Comparison of ENCODE assay signal across 8 cellular contexts in genomic region chr16:67561501-67561823, GRCh38. TPM values are rescaled to one million over a fixed set of nuclear protein-coding genes. Genes with fewer than 3 reads are reported as not detected.
DNase-seq lines count a peak whose midpoint lies in the region; ATAC-seq and TF ChIP-seq lines count a peak whose summit lies in the region.

No MANE protein-coding gene starts in this region.

- ATAC-seq in GM18511 (IDR thresholded peaks at IDR 0.05; ENCODE audit: unreplicated experiment): no peak

- no peak for DNase-seq in BJ (ENCODE audit: low read depth)
- no peak for DNase-seq in MG63
- peak; percentile 26 for DNase-seq in nephron progenitor cell
- DNase-seq in cerebellar cortex (ENCODE audit: low spot score): no peak
- no peak for DNase-seq in HCEC 1CT
- DNase-seq in NOMO-1 treated with DMSO at 0.1 percent for 48 hours (lab: John Stamatoyannopoulos, UW; ENCODE audit: unreplicated experiment): no peak

- POLR2A ChIA-PET in BJ (lab: Charles Lee): no interaction called here

- CTCF ChIA-PET in BJ (lab: Yijun Ruan, JAX): interaction anchor here (0.7 to 4.4 kb wide), 17 partner anchors 10 to 113 kb away, joined by 3 to 42 read pairs (median 6); partner anchors contain the start of genes ATP6V0D1, C16orf86, CARMIL2 and ENKD1

- peak overlapping the region; percentile 99 for H3K27ac ChIP-seq in ectodermal cell (ENCODE audit: insufficient read depth, low read depth, low read length, poor library complexity, severe bottlenecking)

- peak overlapping the region; percentile 67 for H3K4me3 ChIP-seq in BJ (ENCODE audit: low read depth, low read length)
- peak overlapping the region; percentile 53 for H3K4me3 ChIP-seq in MG63
- H3K4me3 ChIP-seq in ectodermal cell (ENCODE audit: insufficient read depth, low read depth, low read length): peak overlapping the region; percentile 97

- no peaks in the 10 kb centered on the region for H3K9me3 ChIP-seq in MG63
- H3K9me3 ChIP-seq in ectodermal cell (ENCODE audit: control insufficient read depth, low read length): no peaks in the 10 kb centered on the region

- H3K36me3 ChIP-seq in BJ (ENCODE audit: control insufficient read depth, insufficient read depth, low read length): no peaks in the 10 kb centered on the region
- H3K36me3 ChIP-seq in MG63: no peaks in the 10 kb centered on the region
- no peaks in the 10 kb centered on the region for H3K36me3 ChIP-seq in ectodermal cell (ENCODE audit: control insufficient read depth, insufficient read depth, low read length)

- H3K27me3 ChIP-seq in BJ (ENCODE audit: control insufficient read depth, insufficient read depth, low read length) (no peaks in the 10 kb centered on the region), MG63 (no peaks in the 10 kb centered on the region), ectodermal cell (ENCODE audit: control insufficient read depth, insufficient read depth, low read length, poor library complexity, severe bottlenecking) (no peaks in the 10 kb centered on the region)

- H3K27me3 Mint-ChIP-seq in nephron progenitor cell (ENCODE audit: low read depth, poor library complexity): no peaks in the 10 kb centered on the region

- H3K4me3 Mint-ChIP-seq in nephron progenitor cell: peak overlapping the region; percentile 85

- peaks cover 6% of the 10 kb centered on the region for H3K4me1 ChIP-seq in ectodermal cell (ENCODE audit: control insufficient read depth, insufficient read depth, low read length)

- H3K27ac Mint-ChIP-seq in nephron progenitor cell: peak overlapping the region; percentile 93

- H3K4me1 Mint-ChIP-seq in nephron progenitor cell: peaks cover 27% of the 10 kb centered on the region

- no peaks in the 10 kb centered on the region for H3K9me3 Mint-ChIP-seq in nephron progenitor cell

- no peaks in the 10 kb centered on the region for H3K36me3 Mint-ChIP-seq in nephron progenitor cell (ENCODE audit: low read depth)

- 2 to 4% methylated on average over 8 of the region's 8 CpGs for WGBS in ectodermal cell, 2 experiments

- no peak for TF ChIP-seq CTCF in BJ (IDR thresholded peaks at IDR 0.05; ENCODE audit: insufficient read depth, low read depth, low read length)
- TF ChIP-seq CTCF in nephron progenitor cell (IDR thresholded peaks at IDR 0.05): no peak

RNA-seq across cellular contexts. Expression of gene CTCF, which starts 0.9 kb away (rescaled TPM):
- polyA plus RNA-seq in BJ (2011; rRNA removed): 20.9 and 22.8 TPM in 2 replicates
- 20.3 and 21.6 TPM in 2 replicates for polyA minus RNA-seq in BJ (2011; rRNA and poly(A)+ RNA removed)
- 26.1 and 32.2 TPM in 2 replicates for total RNA-seq in MG63 (2014; rRNA removed; shearing (Covaris generic); ENCODE audit: low replicate concordance)
- polyA plus RNA-seq in ectodermal cell (2013, experiment 1 of 4): 89.2 TPM
- polyA plus RNA-seq in ectodermal cell (2013, experiment 2 of 4): 83.8 TPM
- polyA plus RNA-seq in ectodermal cell (2013, experiment 3 of 4): 66.2 TPM
- polyA plus RNA-seq in ectodermal cell (2013, experiment 4 of 4): 66.5 TPM

RNA-seq across cellular contexts. Expression of gene RIPOR1, which starts 32.8 kb away (rescaled TPM):
- 7.4 and 12.7 TPM in 2 replicates for polyA plus RNA-seq in BJ (2011; rRNA removed)
- 14.6 and 27.2 TPM in 2 replicates for polyA minus RNA-seq in BJ (2011; rRNA and poly(A)+ RNA removed)
- 3.1 and 5.0 TPM in 2 replicates for total RNA-seq in MG63 (2014; rRNA removed; shearing (Covaris generic); ENCODE audit: low replicate concordance)
- polyA plus RNA-seq in ectodermal cell (2013, experiment 1 of 4): 19.4 TPM
- 20.5 TPM for polyA plus RNA-seq in ectodermal cell (2013, experiment 2 of 4)
- polyA plus RNA-seq in ectodermal cell (2013, experiment 3 of 4): 17.2 TPM
- polyA plus RNA-seq in ectodermal cell (2013, experiment 4 of 4): 19.0 TPM
